In the genomic region with DNA sequence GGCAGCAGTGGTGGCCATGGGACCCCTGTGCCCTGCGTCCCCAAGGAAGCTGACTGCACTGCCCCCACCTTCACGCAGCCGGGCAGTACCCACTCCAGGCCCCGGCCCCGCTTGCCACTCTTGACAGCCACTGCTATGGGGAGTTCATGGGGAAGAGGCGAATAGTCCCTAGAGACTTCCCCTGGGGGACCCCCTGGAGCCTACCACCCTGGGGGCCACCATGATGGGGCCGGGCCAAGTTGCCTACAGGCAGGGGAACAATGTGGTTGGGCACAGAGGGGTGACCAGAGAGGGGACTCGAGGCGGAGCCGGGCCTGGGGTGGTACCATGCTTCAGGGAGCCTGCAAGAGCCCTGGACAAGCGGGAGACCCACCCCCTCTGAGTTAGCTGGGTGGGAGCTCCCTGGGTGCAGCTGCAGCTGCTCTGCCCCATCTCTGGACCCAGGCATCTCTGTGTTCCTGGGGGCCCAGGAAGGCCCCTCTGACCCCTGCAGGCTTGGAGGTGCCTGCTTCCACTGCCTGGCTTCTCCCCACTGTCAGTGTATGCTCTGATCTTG, we compare ENCODE assay signal across 29 cellular contexts.
"Had no signal": no experiment of that assay in that cellular context is flagged by ENCODE, and none has a peak within 500 bp of the region (broad histone marks: within the 10 kb centered on the region; RNA-seq: fewer than 3 reads in every experiment).

No MANE protein-coding gene starts in this region.

- H3K27me3 Mint-ChIP-seq: activated CD4-positive, alpha-beta memory T cell treated with anti-CD3 and anti-CD28 coated beads, Interleukin-2, amount 10 ng/mL, durations not matched to agents 7 days and 5 days; activated CD8-positive, alpha-beta memory T cell treated with anti-CD3 and anti-CD28 coated beads, Interleukin-2, amount 10 ng/mL, durations not matched to agents 7 days and 5 days; activated naive CD4-positive, alpha-beta T cell treated with anti-CD3 and anti-CD28 coated beads, Interleukin-2, amount 10 ng/mL, durations not matched to agents 7 days and 5 days; activated naive CD8-positive, alpha-beta T cell; activated naive CD8-positive, alpha-beta T cell treated with anti-CD3 and anti-CD28 coated beads, Interleukin-2, amount 50 U/mL, for 24 hours had no signal

- H3K36me3 Mint-ChIP-seq: activated CD8-positive, alpha-beta memory T cell treated with anti-CD3 and anti-CD28 coated beads, Interleukin-2, amount 10 ng/mL, durations not matched to agents 7 days and 5 days; activated naive CD4-positive, alpha-beta T cell treated with anti-CD3 and anti-CD28 coated beads, Interleukin-2, amount 10 ng/mL, durations not matched to agents 7 days and 5 days; activated naive CD8-positive, alpha-beta T cell had no signal

- H3K4me3 Mint-ChIP-seq: activated CD4-positive, alpha-beta memory T cell treated with anti-CD3 and anti-CD28 coated beads, Interleukin-2, amount 10 ng/mL, durations not matched to agents 7 days and 5 days; activated CD8-positive, alpha-beta memory T cell treated with anti-CD3 and anti-CD28 coated beads, Interleukin-2, amount 10 ng/mL, durations not matched to agents 7 days and 5 days; activated naive CD4-positive, alpha-beta T cell treated with anti-CD3 and anti-CD28 coated beads, Interleukin-2, amount 10 ng/mL, durations not matched to agents 7 days and 5 days; activated naive CD8-positive, alpha-beta T cell; activated naive CD8-positive, alpha-beta T cell treated with anti-CD3 and anti-CD28 coated beads, Interleukin-2, amount 50 U/mL, for 24 hours had no signal

- H3K36me3 ChIP-seq: brain microvascular endothelial cell, MG63, WERI-Rb-1 had no signal

- DNase-seq: activated CD4-positive, alpha-beta memory T cell treated with anti-CD3 and anti-CD28 coated beads, Interleukin-2, amount 10 ng/mL, durations not matched to agents 7 days and 5 days; activated CD4-positive, alpha-beta T cell treated with anti-CD3 and anti-CD28 coated beads for 1 hour; activated CD4-positive, alpha-beta T cell treated with anti-CD3 and anti-CD28 coated beads for 48 hours; activated CD4-positive, CD25-positive, alpha-beta regulatory T cell; activated CD8-positive, alpha-beta memory T cell treated with anti-CD3 and anti-CD28 coated beads for 24 hours; activated CD8-positive, alpha-beta memory T cell treated with anti-CD3 and anti-CD28 coated beads, Interleukin-2, amount 10 ng/mL, durations not matched to agents 7 days and 5 days; activated CD8-positive, alpha-beta memory T cell treated with anti-CD3 and anti-CD28 coated beads, Interleukin-2, amount 50 U/mL, for 48 hours; activated effector memory CD4-positive, alpha-beta T cell treated with Interleukin-2 at 50 U/mL for 16 hours; activated naive CD4-positive, alpha-beta T cell treated with anti-CD3 and anti-CD28 coated beads, Interleukin-2, amount 10 ng/mL, durations not matched to agents 7 days and 5 days; activated naive CD8-positive, alpha-beta T cell treated with anti-CD3 and anti-CD28 coated beads, Interleukin-2, amount 50 U/mL, for 24 hours; activated T-cell treated with anti-CD3 and anti-CD28 coated beads, Interleukin-2, amount 50 U/mL, for 48 hours; anterior cingulate cortex; brain microvascular endothelial cell; Kasumi-1; KG1; MG63; NCI-H1048; NCI-H1105 treated with DMSO at 0.1 percent for 48 hours; NCI-H1436; NCI-H1694; NCI-H1930; NCI-H2081 treated with DMSO at 0.1 percent for 48 hours; NCI-H345; NCI-H524 treated with DMSO at 0.1 percent for 48 hours; RPMI8226; T1000; WERI-Rb-1 had no signal

- H3K9me3 Mint-ChIP-seq: activated CD4-positive, alpha-beta memory T cell treated with anti-CD3 and anti-CD28 coated beads, Interleukin-2, amount 10 ng/mL, durations not matched to agents 7 days and 5 days; activated naive CD4-positive, alpha-beta T cell treated with anti-CD3 and anti-CD28 coated beads, Interleukin-2, amount 10 ng/mL, durations not matched to agents 7 days and 5 days; activated naive CD8-positive, alpha-beta T cell treated with anti-CD3 and anti-CD28 coated beads, Interleukin-2, amount 50 U/mL, for 24 hours had no signal

- ATAC-seq: activated CD8-positive, alpha-beta memory T cell treated with anti-CD3 and anti-CD28 coated beads, Interleukin-2, amount 10 ng/mL, durations not matched to agents 7 days and 5 days; activated naive CD8-positive, alpha-beta T cell treated with anti-CD3 and anti-CD28 coated beads, Interleukin-2, amount 50 U/mL, for 24 hours; Panc1 had no signal

- H3K27ac Mint-ChIP-seq: activated CD4-positive, alpha-beta memory T cell treated with anti-CD3 and anti-CD28 coated beads, Interleukin-2, amount 10 ng/mL, durations not matched to agents 7 days and 5 days; activated CD8-positive, alpha-beta memory T cell treated with anti-CD3 and anti-CD28 coated beads, Interleukin-2, amount 10 ng/mL, durations not matched to agents 7 days and 5 days; activated naive CD4-positive, alpha-beta T cell treated with anti-CD3 and anti-CD28 coated beads, Interleukin-2, amount 10 ng/mL, durations not matched to agents 7 days and 5 days; activated naive CD8-positive, alpha-beta T cell; activated naive CD8-positive, alpha-beta T cell treated with anti-CD3 and anti-CD28 coated beads, Interleukin-2, amount 50 U/mL, for 24 hours had no signal

- H3K4me1 Mint-ChIP-seq: activated CD4-positive, alpha-beta memory T cell treated with anti-CD3 and anti-CD28 coated beads, Interleukin-2, amount 10 ng/mL, durations not matched to agents 7 days and 5 days; activated CD8-positive, alpha-beta memory T cell treated with anti-CD3 and anti-CD28 coated beads, Interleukin-2, amount 10 ng/mL, durations not matched to agents 7 days and 5 days; activated naive CD4-positive, alpha-beta T cell treated with anti-CD3 and anti-CD28 coated beads, Interleukin-2, amount 10 ng/mL, durations not matched to agents 7 days and 5 days; activated naive CD8-positive, alpha-beta T cell treated with anti-CD3 and anti-CD28 coated beads, Interleukin-2, amount 50 U/mL, for 24 hours had no signal

- H3K27ac ChIP-seq: brain microvascular endothelial cell, WERI-Rb-1 had no signal

- H3K4me3 ChIP-seq: MG63 had no signal

- H3K9me3 ChIP-seq: MG63 had no signal

- H3K27me3 ChIP-seq: brain microvascular endothelial cell, MG63 had no signal
